In the genomic region with DNA sequence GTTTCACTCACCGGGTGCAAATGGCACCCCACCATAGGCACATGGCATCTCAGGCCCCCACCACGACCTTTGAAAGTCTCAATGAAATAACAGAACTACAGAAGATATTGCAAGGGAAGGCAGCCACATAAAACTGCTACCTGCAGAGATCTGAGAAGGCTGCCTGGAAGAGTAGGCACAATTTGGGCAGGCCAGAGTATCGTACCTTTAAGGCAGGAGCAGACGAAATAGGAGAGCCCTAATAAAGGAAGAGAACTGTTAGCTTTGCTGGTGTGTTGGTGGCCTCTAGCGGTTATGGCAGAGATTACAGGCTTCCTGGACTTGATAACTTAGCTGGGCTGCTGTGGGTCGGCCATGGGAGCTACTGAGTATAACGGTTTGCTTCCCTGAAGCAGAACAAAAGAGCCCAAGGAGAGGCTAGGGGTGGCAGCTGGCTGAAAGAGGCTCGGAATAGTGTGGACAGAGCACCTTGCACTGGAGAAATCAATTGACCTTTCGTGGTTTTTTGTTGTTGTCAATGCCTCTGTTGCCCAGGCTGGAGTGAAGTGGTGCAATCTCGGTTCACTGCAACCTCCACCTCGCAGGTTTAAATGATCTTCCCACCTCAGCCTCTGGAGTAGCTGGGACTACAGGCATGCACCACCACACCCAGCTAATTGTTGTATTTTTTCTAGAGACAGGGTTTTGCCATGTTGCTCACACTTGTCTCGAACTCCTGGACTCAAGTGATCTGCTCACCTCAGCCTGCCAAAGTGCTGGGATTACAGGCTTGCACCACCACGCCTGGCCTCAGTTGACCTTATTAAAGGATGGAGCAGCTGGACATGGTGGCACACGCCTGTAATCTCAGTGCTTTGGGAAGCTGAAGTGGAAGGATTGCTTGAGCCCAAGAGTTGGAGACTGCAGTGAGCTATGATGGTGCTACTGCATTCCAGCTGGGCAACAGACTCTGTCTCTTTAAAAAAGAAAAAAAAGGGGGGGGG, we compare ENCODE assay signal across 8 cellular contexts. TPM values are rescaled to one million over a fixed set of nuclear protein-coding genes. Genes with fewer than 3 reads are reported as not detected.
DNase-seq lines count a peak whose midpoint lies in the region; ATAC-seq and TF ChIP-seq lines count a peak whose summit lies in the region.

No MANE protein-coding gene starts in this region.

- peak; percentile 41 for ATAC-seq in IMR-90 (ENCODE audit: low read depth)
- peak; percentile 44 for ATAC-seq in naive thymus-derived CD4-positive, alpha-beta T cell
- peak; percentile 24 for ATAC-seq in stimulated activated naive CD8-positive, alpha-beta T cell treated with anti-CD3 and anti-CD28 coated beads, Interleukin-15, amount 100 ng/mL, for 72 hours

- CTCF ChIA-PET in CD8-positive, alpha-beta memory T cell (lab: Charles Lee), result interaction anchor here (0.7 to 4.0 kb wide), 16 partner anchors 9 to 291 kb away, joined by 3 to 48 read pairs (median 4); a partner anchor contains a TSS
- CTCF ChIA-PET in IMR-90 (lab: Yijun Ruan, JAX), result interaction anchor here (0.6 to 1.5 kb wide), 5 partner anchors 16 to 49 kb away, joined by 3 to 6 read pairs (median 5); a partner anchor contains a TSS
- CTCF ChIA-PET in naive thymus-derived CD4-positive, alpha-beta T cell (lab: Charles Lee), result interaction anchor here (0.6 to 1.7 kb wide), 8 partner anchors 9 to 78 kb away, joined by 3 to 11 read pairs (median 4); a partner anchor contains a TSS

- TF ChIP-seq CTCF in IMR-90 (conservative IDR thresholded peaks at IDR 0.05; ENCODE audit: low read depth, low read length), result peak; percentile 91
- peak; percentile 81 for TF ChIP-seq CTCF in OCI-LY1 (IDR thresholded peaks at IDR 0.05; ENCODE audit: low read length)
- peak; percentile 93 for TF ChIP-seq CTCF in epithelial cell of esophagus (IDR thresholded peaks at IDR 0.05; ENCODE audit: insufficient read depth, low read depth, low read length, missing control alignments)

- no peak overlapping the region for H3K56ac ChIP-seq in IMR-90 (ENCODE audit: extremely low read depth, insufficient read depth, low read length)

- H3K36me3 ChIP-seq in CD8-positive, alpha-beta memory T cell (ENCODE audit: insufficient read depth, low read length), result peaks cover 15% of the 10 kb centered on the region
- peaks cover 8% of the 10 kb centered on the region for H3K36me3 ChIP-seq in IMR-90 (ENCODE audit: control insufficient read depth, insufficient read depth, low read length)
- H3K36me3 ChIP-seq in OCI-LY1 (ENCODE audit: insufficient read depth, low read length), result peaks cover 42% of the 10 kb centered on the region
- H3K36me3 ChIP-seq in naive thymus-derived CD4-positive, alpha-beta T cell (ENCODE audit: control insufficient read depth in 2 of 3, insufficient read depth in 3 of 3, low read length in 3 of 3), result peaks cover 0 to 10% (median 0%) of the 10 kb centered on the region in 3 experiments

- no peak overlapping the region for H2AK5ac ChIP-seq in IMR-90 (ENCODE audit: low read depth, low read length)

- H2BK5ac ChIP-seq in IMR-90 (ENCODE audit: low read depth, low read length, poor library complexity, severe bottlenecking), result no peak overlapping the region

- H3K4ac ChIP-seq in IMR-90 (ENCODE audit: low read depth, low read length), result no peak overlapping the region

- H3K18ac ChIP-seq in IMR-90 (ENCODE audit: low read depth, low read length), result no peak overlapping the region

- no peak overlapping the region for H4K8ac ChIP-seq in IMR-90 (ENCODE audit: low read depth in 2 of 2, low read length in 2 of 2)

- H3K14ac ChIP-seq in IMR-90 (replicated peaks; ENCODE audit: low read depth, low read length), result no peak overlapping the region

- H2AFZ ChIP-seq in IMR-90 (replicated peaks; ENCODE audit: low read length, poor library complexity), result no peak overlapping the region
- no peak overlapping the region for H2AFZ ChIP-seq in OCI-LY1 (ENCODE audit: low read length)

- no peak overlapping the region for H4K91ac ChIP-seq in IMR-90 (ENCODE audit: insufficient read depth, low read depth, low read length)

- H3K9ac ChIP-seq in IMR-90 (ENCODE audit: low read depth, low read length), result no peak overlapping the region
- no peak overlapping the region for H3K9ac ChIP-seq in OCI-LY1 (ENCODE audit: low read length)

- H3K27me3 ChIP-seq in CD8-positive, alpha-beta memory T cell (ENCODE audit: insufficient read depth, low read length, poor library complexity, severe bottlenecking), result no peaks in the 10 kb centered on the region
- H3K27me3 ChIP-seq in IMR-90 (ENCODE audit: control insufficient read depth, insufficient read depth, low read length) (no peaks in the 10 kb centered on the region), OCI-LY1 (ENCODE audit: insufficient read depth, low read length) (no peaks in the 10 kb centered on the region)
- H3K27me3 ChIP-seq in naive thymus-derived CD4-positive, alpha-beta T cell (ENCODE audit: control insufficient read depth in 2 of 2, insufficient read depth in 2 of 2, low read length in 2 of 2), result no peaks in the 10 kb centered on the region

- no peak overlapping the region for H2BK15ac ChIP-seq in IMR-90 (ENCODE audit: low read depth, low read length)

- H3F3A ChIP-seq in OCI-LY1 (ENCODE audit: insufficient read depth, low read length), result no peaks in the 10 kb centered on the region

- H4K5ac ChIP-seq in IMR-90 (ENCODE audit: low read depth, low read length), result no peak overlapping the region

- H2BK20ac ChIP-seq in IMR-90 (ENCODE audit: low read depth, low read length), result no peak overlapping the region

- in situ Hi-C loops in IMR-90 (cut with MboI; ENCODE audit: low sequenced_read_pairs), result no loop called here

- no peaks in the 10 kb centered on the region for H3K27me3 Mint-ChIP-seq in CD8-positive, alpha-beta memory T cell
- H3K27me3 Mint-ChIP-seq in naive thymus-derived CD4-positive, alpha-beta T cell, result no peaks in the 10 kb centered on the region
- no peaks in the 10 kb centered on the region for H3K27me3 Mint-ChIP-seq in stimulated activated naive CD8-positive, alpha-beta T cell treated with anti-CD3 and anti-CD28 coated beads, Interleukin-15, amount 100 ng/mL, for 72 hours

- no peaks in the 10 kb centered on the region for H3K9me2 ChIP-seq in OCI-LY1 (ENCODE audit: low read depth, low read length)

- peak overlapping the region in 2 of 8 donors; percentile 12 to 49 for H3K27ac Mint-ChIP-seq in CD8-positive, alpha-beta memory T cell
- H3K27ac Mint-ChIP-seq in naive thymus-derived CD4-positive, alpha-beta T cell, result peak overlapping the region in 5 of 9 donors; percentile 25 to 65 (median 49)
- H3K27ac Mint-ChIP-seq in stimulated activated naive CD8-positive, alpha-beta T cell treated with anti-CD3 and anti-CD28 coated beads, Interleukin-15, amount 100 ng/mL, for 72 hours, result peak overlapping the region; percentile 48 to 80

- H3K36me3 Mint-ChIP-seq in CD8-positive, alpha-beta memory T cell, result peaks cover 2 to 33% (median 7%) of the 10 kb centered on the region in 3 donors
- H3K36me3 Mint-ChIP-seq in naive thymus-derived CD4-positive, alpha-beta T cell, result peaks cover 0 to 19% (median 11%) of the 10 kb centered on the region in 5 donors

- WGBS in IMR-90 (ENCODE audit: extremely low coverage in 2 of 2, insufficient read length in 1 of 2), 2 experiments, result 38% methylated on average over 6 of the region's 14 CpGs; no CpG with 5 or more reads in 1 of the 2 experiments

- peak; percentile 53; the same call in 1 of the 2 replicates for TF ChIP-seq POLR2A in IMR-90 (IDR thresholded peaks at IDR 0.05; ENCODE audit: low read depth, low read length)

- TF ChIP-seq RAD21 in IMR-90 (IDR thresholded peaks at IDR 0.05; ENCODE audit: low read length), result peak; percentile 96

- dilution Hi-C loops in IMR-90 (cut with HindIII; ENCODE audit: low sequenced_read_pairs, unreplicated experiment), result no loop called here

- POLR2A ChIA-PET in CD8-positive, alpha-beta memory T cell (lab: Charles Lee), result interaction anchor here (0.6 to 0.9 kb wide), 2 partner anchors 18 to 19 kb away, joined by 3 to 7 read pairs; a partner anchor contains a TSS
- POLR2A ChIA-PET in IMR-90 (lab: Charles Lee; ENCODE audit: unreplicated experiment), result no interaction called here
- POLR2A ChIA-PET in naive thymus-derived CD4-positive, alpha-beta T cell (lab: Charles Lee), result interaction anchor here (0.6 to 2.2 kb wide), 7 partner anchors 9 to 181 kb away, joined by 3 to 21 read pairs (median 4); a partner anchor contains a TSS

- peaks cover 31 to 41% (median 39%) of the 10 kb centered on the region in 3 donors for H3K4me1 Mint-ChIP-seq in CD8-positive, alpha-beta memory T cell
- H3K4me1 Mint-ChIP-seq in naive thymus-derived CD4-positive, alpha-beta T cell, result peaks cover 26 to 43% (median 35%) of the 10 kb centered on the region in 7 donors
- H3K4me1 Mint-ChIP-seq in stimulated activated naive CD8-positive, alpha-beta T cell treated with anti-CD3 and anti-CD28 coated beads, Interleukin-15, amount 100 ng/mL, for 72 hours, result peaks cover 58% of the 10 kb centered on the region

- H3K23ac ChIP-seq in IMR-90 (ENCODE audit: low read depth, low read length), result no peak overlapping the region

- H3K9me3 Mint-ChIP-seq in CD8-positive, alpha-beta memory T cell, result no peaks in the 10 kb centered on the region
- no peaks in the 10 kb centered on the region for H3K9me3 Mint-ChIP-seq in naive thymus-derived CD4-positive, alpha-beta T cell
- H3K9me3 Mint-ChIP-seq in stimulated activated naive CD8-positive, alpha-beta T cell treated with anti-CD3 and anti-CD28 coated beads, Interleukin-15, amount 100 ng/mL, for 72 hours, result no peaks in the 10 kb centered on the region

- H4K20me1 ChIP-seq in IMR-90 (ENCODE audit: insufficient read depth, low read length), result peaks cover 14% of the 10 kb centered on the region
- no peaks in the 10 kb centered on the region for H4K20me1 ChIP-seq in OCI-LY1 (ENCODE audit: insufficient read depth, low read length)

- BruUV-seq in IMR-90 (replicated peaks; lab: Mats Ljungman, UMichigan), result no TSS peak

- intact Hi-C loops in IMR-90 (cut with micrococcal nuclease), result no loop called here
- intact Hi-C loops in naive thymus-derived CD4-positive, alpha-beta T cell (cut with micrococcal nuclease), result no loop called here

- no peaks in the 10 kb centered on the region for H3K9me3 ChIP-seq in CD8-positive, alpha-beta memory T cell (ENCODE audit: low read length)
- no peaks in the 10 kb centered on the region for H3K9me3 ChIP-seq in IMR-90 (ENCODE audit: control insufficient read depth, insufficient read depth, low read length)
- no peaks in the 10 kb centered on the region for H3K9me3 ChIP-seq in OCI-LY1 (ENCODE audit: low read length)
- no peaks in the 10 kb centered on the region for H3K9me3 ChIP-seq in naive thymus-derived CD4-positive, alpha-beta T cell (ENCODE audit: control insufficient read depth in 2 of 3, low read length in 3 of 3)

- peak overlapping the region in 1 of 7 donors; percentile 61 for H3K4me3 Mint-ChIP-seq in CD8-positive, alpha-beta memory T cell
- H3K4me3 Mint-ChIP-seq in naive thymus-derived CD4-positive, alpha-beta T cell, result peak overlapping the region in 2 of 10 donors; percentile 4 to 50
- no peak overlapping the region for H3K4me3 Mint-ChIP-seq in stimulated activated naive CD8-positive, alpha-beta T cell treated with anti-CD3 and anti-CD28 coated beads, Interleukin-15, amount 100 ng/mL, for 72 hours

- H3K79me2 ChIP-seq in OCI-LY1 (ENCODE audit: insufficient read depth, low read length), result peaks cover 4% of the 10 kb centered on the region; the same call in 1 of the 2 replicates

- no peak overlapping the region for H2BK120ac ChIP-seq in IMR-90 (ENCODE audit: low read depth, low read length)

- peaks cover 3% of the 10 kb centered on the region; the same call in 1 of the 2 replicates for H3K9me1 ChIP-seq in IMR-90 (ENCODE audit: insufficient read depth, low read length)

- H3K4me3 ChIP-seq in CD8-positive, alpha-beta memory T cell (ENCODE audit: low read length), result no peak overlapping the region
- H3K4me3 ChIP-seq in IMR-90 (ENCODE audit: insufficient read depth, low read depth, low read length), result no peak overlapping the region
- H3K4me3 ChIP-seq in OCI-LY1 (ENCODE audit: low read depth, low read length, poor library complexity, severe bottlenecking), result no peak overlapping the region
- no peak overlapping the region for H3K4me3 ChIP-seq in epithelial cell of esophagus (ENCODE audit: low read length)
- no peak overlapping the region for H3K4me3 ChIP-seq in naive thymus-derived CD4-positive, alpha-beta T cell (ENCODE audit: low read length)

- peak; percentile 60 to 83 (median 75) for DNase-seq in CD8-positive, alpha-beta memory T cell
- DNase-seq in IMR-90 (peak; percentile 74), epithelial cell of esophagus (ENCODE audit: low read depth) (peak; percentile 86), NK-92 (lab: John Stamatoyannopoulos, UW; ENCODE audit: unreplicated experiment) (no peak)
- DNase-seq in activated CD8-positive, alpha-beta memory T cell treated with anti-CD3 and anti-CD28 coated beads, Interleukin-2, amount 50 U/mL, for 48 hours, result peak; percentile 78
- DNase-seq in naive thymus-derived CD4-positive, alpha-beta T cell, result peak; percentile 58 to 85 (median 77)
- peak; percentile 72 to 76 for DNase-seq in stimulated activated naive CD8-positive, alpha-beta T cell treated with anti-CD3 and anti-CD28 coated beads, Interleukin-15, amount 100 ng/mL, for 72 hours

- peaks cover 6 to 32% of the 10 kb centered on the region in 2 experiments; a peak in 3 of 4 replicates for H3K79me1 ChIP-seq in IMR-90 (ENCODE audit: low read depth in 1 of 2, low read length in 2 of 2)

- peaks cover 30% of the 10 kb centered on the region for H3K4me1 ChIP-seq in CD8-positive, alpha-beta memory T cell (ENCODE audit: insufficient read depth, low read length)
- H3K4me1 ChIP-seq in IMR-90 (ENCODE audit: control insufficient read depth, insufficient read depth, low read length), result peaks cover 7% of the 10 kb centered on the region
- peaks cover 28% of the 10 kb centered on the region for H3K4me1 ChIP-seq in OCI-LY1 (ENCODE audit: insufficient read depth, low read length, severe bottlenecking)
- peaks cover 22 to 25% of the 10 kb centered on the region in 2 donors for H3K4me1 ChIP-seq in naive thymus-derived CD4-positive, alpha-beta T cell (ENCODE audit: control insufficient read depth in 2 of 2, insufficient read depth in 2 of 2, low read length in 2 of 2)

- H3K27ac ChIP-seq in CD8-positive, alpha-beta memory T cell (ENCODE audit: low read depth, low read length), result no peak overlapping the region
- H3K27ac ChIP-seq in IMR-90 (ENCODE audit: insufficient read depth, low read length) (no peak overlapping the region), OCI-LY1 (ENCODE audit: low read depth, low read length, poor library complexity, severe bottlenecking) (no peak overlapping the region)
- H3K27ac ChIP-seq in naive thymus-derived CD4-positive, alpha-beta T cell (ENCODE audit: low read depth, low read length), result no peak overlapping the region

- H3K4me2 ChIP-seq in IMR-90 (ENCODE audit: low read depth, low read length), result no peak overlapping the region
- H3K4me2 ChIP-seq in OCI-LY1 (ENCODE audit: low read length), result no peak overlapping the region

- no peak overlapping the region for H2AK9ac ChIP-seq in IMR-90 (replicated peaks; ENCODE audit: low read depth, low read length, poor library complexity)

RNA-seq across cellular contexts. Expression of a gene that starts 4.8 kb away (rescaled TPM):
- 10 to 100 TPM; 71.5 to 74.7 TPM for total RNA-seq in CD8-positive, alpha-beta memory T cell
- 99.6 TPM for polyA plus RNA-seq in CD8-positive, alpha-beta memory T cell
- 18.8 and 25.0 TPM in 2 replicates for total RNA-seq in IMR-90 (2012; rRNA removed)
- polyA plus RNA-seq in IMR-90 (2012; rRNA removed), result 51.1 and 72.6 TPM in 2 replicates
- polyA plus RNA-seq in IMR-90 (2012; cell fraction: cytosol; rRNA removed), result 93.6 and 121 TPM in 2 replicates
- polyA plus RNA-seq in IMR-90 (2012; cell fraction: nucleus; rRNA removed; ENCODE audit: low replicate concordance), result 11.1 and 41.3 TPM in 2 replicates
- 10 to 100 TPM; 22.1 to 99.8 (median 31.7) TPM for total RNA-seq in naive thymus-derived CD4-positive, alpha-beta T cell
- 10 to 100 TPM; 70.2 to 72.4 TPM for polyA plus RNA-seq in naive thymus-derived CD4-positive, alpha-beta T cell

RNA-seq across cellular contexts. Expression of a gene that starts 14.3 kb away (rescaled TPM):
- total RNA-seq in CD8-positive, alpha-beta memory T cell, result under 1 TPM; 0.48 to 0.51 TPM
- not detected for polyA plus RNA-seq in CD8-positive, alpha-beta memory T cell
- total RNA-seq in IMR-90 (2012; rRNA removed), result under 0.01 TPM in 1 of 2 replicates, not detected in the other
- 0.27 and 0.34 TPM in 2 replicates for polyA plus RNA-seq in IMR-90 (2012; rRNA removed)
- polyA plus RNA-seq in IMR-90 (2012; cell fraction: cytosol; rRNA removed), result 0.10 and 0.84 TPM in 2 replicates
- polyA plus RNA-seq in IMR-90 (2012; cell fraction: nucleus; rRNA removed; ENCODE audit: low replicate concordance), result 3.5 and 7.3 TPM in 2 replicates
- total RNA-seq in naive thymus-derived CD4-positive, alpha-beta T cell, result under 1 TPM in 4 of 5 experiments, not detected in 1; 0.21 to 0.43 (median 0.27) TPM
- polyA plus RNA-seq in naive thymus-derived CD4-positive, alpha-beta T cell, result not detected

RNA-seq across cellular contexts. Expression of a gene that starts 17.1 kb away (rescaled TPM):
- 10 to 100 TPM; 75.2 to 79.0 TPM for total RNA-seq in CD8-positive, alpha-beta memory T cell
- 61.1 TPM for polyA plus RNA-seq in CD8-positive, alpha-beta memory T cell
- total RNA-seq in IMR-90 (2012; rRNA removed), result 7.2 and 8.1 TPM in 2 replicates
- 23.6 and 28.3 TPM in 2 replicates for polyA plus RNA-seq in IMR-90 (2012; rRNA removed)
- 31.1 and 51.1 TPM in 2 replicates for polyA plus RNA-seq in IMR-90 (2012; cell fraction: cytosol; rRNA removed)
- polyA plus RNA-seq in IMR-90 (2012; cell fraction: nucleus; rRNA removed; ENCODE audit: low replicate concordance), result 21.4 and 64.3 TPM in 2 replicates
- total RNA-seq in naive thymus-derived CD4-positive, alpha-beta T cell, result 10 to 100 TPM; 29.0 to 56.0 (median 38.0) TPM
- 10 to 100 TPM; 51.4 to 75.8 TPM for polyA plus RNA-seq in naive thymus-derived CD4-positive, alpha-beta T cell

RNA-seq across cellular contexts. Expression of a gene that starts 18.9 kb away (rescaled TPM):
- 10 to 100 TPM; 42.4 to 47.3 TPM for total RNA-seq in CD8-positive, alpha-beta memory T cell
- polyA plus RNA-seq in CD8-positive, alpha-beta memory T cell, result 38.7 TPM
- total RNA-seq in IMR-90 (2012; rRNA removed), result 20.6 and 21.4 TPM in 2 replicates
- 59.9 and 62.1 TPM in 2 replicates for polyA plus RNA-seq in IMR-90 (2012; rRNA removed)
- polyA plus RNA-seq in IMR-90 (2012; cell fraction: cytosol; rRNA removed), result 29.9 and 41.9 TPM in 2 replicates
- 190 and 219 TPM in 2 replicates for polyA plus RNA-seq in IMR-90 (2012; cell fraction: nucleus; rRNA removed; ENCODE audit: low replicate concordance)
- total RNA-seq in naive thymus-derived CD4-positive, alpha-beta T cell, result 10 to 100 TPM; 69.5 to 81.8 (median 74.7) TPM
- polyA plus RNA-seq in naive thymus-derived CD4-positive, alpha-beta T cell, result 10 to 100 TPM; 27.1 to 46.4 TPM
